In the genomic region with DNA sequence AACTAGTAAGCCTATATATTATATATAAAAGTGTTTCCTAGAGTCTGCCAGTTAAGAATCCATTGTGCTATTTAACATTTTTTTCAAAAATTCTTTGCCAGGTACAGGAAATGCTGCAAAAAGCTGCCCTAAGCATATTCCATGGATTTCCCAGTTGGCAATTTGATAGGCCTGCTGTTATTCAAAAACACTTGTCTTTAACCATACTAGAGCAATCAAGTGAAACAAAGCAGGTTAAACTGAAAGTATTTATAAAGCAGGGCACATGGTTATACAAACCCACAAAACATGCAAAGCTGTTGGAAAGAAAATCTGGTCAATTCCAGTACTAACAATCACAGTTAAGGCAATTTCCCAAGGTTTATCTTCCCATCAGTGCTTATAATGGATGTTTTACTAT, we compare ENCODE assay signal across 26 cellular contexts.
DNase-seq lines count a peak whose midpoint lies in the region; ATAC-seq, FAIRE-seq and TF ChIP-seq lines count a peak whose summit lies in the region.
"Had no signal": no experiment of that assay in that cellular context is flagged by ENCODE, and none has a peak within 500 bp of the region (broad histone marks: within the 10 kb centered on the region; RNA-seq: fewer than 3 reads in every experiment).

No MANE protein-coding gene starts in this region.

- no peak for TF ChIP-seq RAD21 in Ishikawa (IDR thresholded peaks at IDR 0.05; ENCODE audit: low read depth)

- CTCF ChIA-PET in endothelial cell of umbilical vein (lab: Charles Lee): no interaction called here

- no peak overlapping the region for H3K9ac ChIP-seq in endothelial cell of umbilical vein (replicated peaks; ENCODE audit: extremely low read depth, insufficient read depth, low read length)
- H3K9ac ChIP-seq: parathyroid adenoma had no signal

- in situ Hi-C loops in G401 (cut with HindIII; ENCODE audit: low sequenced_read_pairs): no loop called here

- H3K79me2 ChIP-seq in endothelial cell of umbilical vein (ENCODE audit: control insufficient read depth, insufficient read depth, low read length): no peaks in the 10 kb centered on the region
- H3K79me2 ChIP-seq: parathyroid adenoma had no signal

- H3K9me3 ChIP-seq in endothelial cell of umbilical vein (replicated peaks; ENCODE audit: control insufficient read depth, insufficient read depth, low read length): no peaks in the 10 kb centered on the region
- H3K9me3 ChIP-seq: right lobe of liver, SJCRH30 had no signal

- H3K4me3 ChIP-seq in endothelial cell of umbilical vein (replicated peaks in 1 of 3; ENCODE audit: insufficient read depth in 1 of 3, low read depth in 1 of 3, low read length in 3 of 3) (no peak overlapping the region), retinal pigment epithelial cell (ENCODE audit: low read length) (no peak overlapping the region)
- H3K4me3 ChIP-seq: right lobe of liver, SJCRH30 had no signal

- H3K4me1 ChIP-seq in endothelial cell of umbilical vein (ENCODE audit: control insufficient read depth, extremely low read depth, insufficient read depth, low read length): no peaks in the 10 kb centered on the region
- H3K4me1 ChIP-seq: parathyroid adenoma, right lobe of liver, SJCRH30 had no signal

- no peak for TF ChIP-seq EP300 in Ishikawa (IDR thresholded peaks at IDR 0.05; ENCODE audit: borderline replicate concordance)

- no peaks in the 10 kb centered on the region for H3K36me3 ChIP-seq in endothelial cell of umbilical vein (ENCODE audit: control insufficient read depth in 2 of 2, extremely low read depth in 1 of 2, insufficient read depth in 2 of 2, low read length in 2 of 2)
- H3K36me3 ChIP-seq: right lobe of liver, SJCRH30 had no signal

- TF ChIP-seq POLR2A in endothelial cell of umbilical vein (IDR thresholded peaks at IDR 0.05; ENCODE audit: low read depth, low read length): no peak

- no peaks in the 10 kb centered on the region for H3K9me1 ChIP-seq in endothelial cell of umbilical vein (replicated peaks; ENCODE audit: control insufficient read depth, extremely low read depth, insufficient read depth, low read length)

- dilution Hi-C loops in endothelial cell of umbilical vein (cut with MboI; ENCODE audit: extremely low pct_ligation_motif_present, low sequenced_read_pairs): no loop called here

- FAIRE-seq in endothelial cell of umbilical vein (lab: Jason Lieb, UNC): peak; percentile 55
- FAIRE-seq: GM12891, HepG2, TTC549 had no signal

- H3K4me2 ChIP-seq in endothelial cell of umbilical vein (ENCODE audit: insufficient read depth, low read length): no peak overlapping the region

- no peak overlapping the region for H2AFZ ChIP-seq in endothelial cell of umbilical vein (ENCODE audit: low read depth, low read length)
- H2AFZ ChIP-seq: parathyroid adenoma had no signal

- no TSS peak for BruUV-seq in endothelial cell of umbilical vein (replicated peaks; lab: Mats Ljungman, UMichigan)

- H3K27ac ChIP-seq in endothelial cell of umbilical vein (ENCODE audit: insufficient read depth, low read depth, low read length): no peak overlapping the region
- H3K27ac ChIP-seq: epithelial cell of prostate, parathyroid adenoma, right lobe of liver, SJCRH30 had no signal

- no peak for ATAC-seq in omental fat pad (ENCODE audit: low FRiP score)
- ATAC-seq: activated CD8-positive, alpha-beta T cell treated with anti-CD3 and anti-CD28 coated beads for 36 hours; HepG2; left cardiac atrium; right lobe of liver had no signal

- intact Hi-C loops in endothelial cell of umbilical vein (cut with micrococcal nuclease): no loop called here

- POLR2A ChIA-PET in endothelial cell of umbilical vein (lab: Charles Lee): no interaction called here

- peak; percentile 19 for DNase-seq in NCI-H748 (lab: John Stamatoyannopoulos, UW; ENCODE audit: unreplicated experiment)
- no peak for DNase-seq in endothelial cell of umbilical vein (ENCODE audit: low read depth, low spot score)
- DNase-seq in retinal pigment epithelial cell (ENCODE audit: low read depth): peak; percentile 17
- no peak for DNase-seq in AG08395 (ENCODE audit: low spot score)
- no peak for DNase-seq in omental fat pad (ENCODE audit: low spot score)
- DNase-seq in G401 (ENCODE audit: low spot score): no peak
- DNase-seq: activated CD4-positive, CD25-positive, alpha-beta regulatory T cell treated with anti-CD3 and anti-CD28 coated beads, Interleukin-2, amount 50 U/mL, for 72 hours; activated CD8-positive, alpha-beta T cell treated with anti-CD3 and anti-CD28 coated beads for 36 hours; activated effector memory CD4-positive, alpha-beta T cell treated with anti-CD3 and anti-CD28 coated beads, Interleukin-2, amount 50 U/mL, for 16 hours; EL; head of caudate nucleus; HFFc6; left cardiac atrium; mammary epithelial cell; NCI-H226; NCI-H82; right lobe of liver; SJCRH30; stimulated activated CD4-positive, alpha-beta T cell treated with anti-CD3 and anti-CD28 coated beads, Interleukin-12 subunit alpha, Interleukin-12 subunit beta, amount 100 ng/mL, for 4 hours; stimulated activated CD4-positive, alpha-beta T cell treated with anti-CD3 and anti-CD28 coated beads, Interleukin-4, amount 100 ng/mL, for 1 hour had no signal

- no peaks in the 10 kb centered on the region for H4K20me1 ChIP-seq in endothelial cell of umbilical vein (replicated peaks; ENCODE audit: control insufficient read depth, extremely low read depth, insufficient read depth, low read length)

- H3K27me3 ChIP-seq in endothelial cell of umbilical vein (ENCODE audit: control insufficient read depth in 2 of 2, insufficient read depth in 2 of 2, low read length in 2 of 2): no peaks in the 10 kb centered on the region
- H3K27me3 ChIP-seq: right lobe of liver, SJCRH30 had no signal

- TF ChIP-seq CTCF in endothelial cell of umbilical vein (IDR thresholded peaks at IDR 0.05; ENCODE audit: extremely low read depth in 1 of 2, insufficient read depth in 1 of 2, low read depth in 1 of 2, low read length in 2 of 2): no peak
- no peak for TF ChIP-seq CTCF in retinal pigment epithelial cell (conservative IDR thresholded peaks at IDR 0.05; ENCODE audit: low read depth, low read length)
- no peak for TF ChIP-seq CTCF in omental fat pad (IDR thresholded peaks at IDR 0.05)

TF ChIP-seq in Ishikawa, 13 proteins besides CTCF, POLR2A, EP300 and RAD21:
- TF ChIP-seq CREB1 (IDR thresholded peaks at IDR 0.05; ENCODE audit: low read depth): no peak
- TF ChIP-seq FOXM1 (IDR thresholded peaks at IDR 0.05; ENCODE audit: borderline replicate concordance, low read depth): peak; percentile 52; the same call in 1 of the 2 replicates

TF ChIP-seq in endothelial cell of umbilical vein, 7 proteins besides CTCF, POLR2A, EP300 and RAD21:
- TF ChIP-seq EZH2 (IDR thresholded peaks at IDR 0.05; ENCODE audit: borderline replicate concordance, low read depth, low read length, severe bottlenecking) (no peak), GATA2 (IDR thresholded peaks at IDR 0.05; ENCODE audit: insufficient read depth, insufficient read length, low read depth, low read length) (no peak), MYC (IDR thresholded peaks at IDR 0.05; ENCODE audit: low read depth, low read length) (no peak), POLR2AphosphoS5 (IDR thresholded peaks at IDR 0.05; ENCODE audit: insufficient read depth, low read depth, low read length) (no peak), FOS (IDR thresholded peaks at IDR 0.05; ENCODE audit: borderline replicate concordance, insufficient read depth, low read length) (no peak), JUN (IDR thresholded peaks at IDR 0.05; ENCODE audit: borderline replicate concordance, insufficient read depth, insufficient read length, low read depth) (no peak)
- TF ChIP-seq, protein P1, sequence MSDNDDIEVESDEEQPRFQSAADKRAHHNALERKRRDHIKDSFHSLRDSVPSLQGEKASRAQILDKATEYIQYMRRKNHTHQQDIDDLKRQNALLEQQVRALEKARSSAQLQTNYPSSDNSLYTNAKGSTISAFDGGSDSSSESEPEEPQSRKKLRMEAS (IDR thresholded peaks at IDR 0.05; ENCODE audit: insufficient read depth, insufficient read length): no peak
TF ChIP-seq in endothelial cell of umbilical vein: peak in this region for 0.

Comparison
In these comparisons a context has a peak if more than half of its experiments do, and no peak if none do; other contexts are left out.
1. DNase-seq: peak in NCI-H748 (single experiment) and retinal pigment epithelial cell (single experiment); none in endothelial cell of umbilical vein (single experiment), AG08395 (single experiment), omental fat pad (single experiment) and G401 (single experiment).